In the genomic region with DNA sequence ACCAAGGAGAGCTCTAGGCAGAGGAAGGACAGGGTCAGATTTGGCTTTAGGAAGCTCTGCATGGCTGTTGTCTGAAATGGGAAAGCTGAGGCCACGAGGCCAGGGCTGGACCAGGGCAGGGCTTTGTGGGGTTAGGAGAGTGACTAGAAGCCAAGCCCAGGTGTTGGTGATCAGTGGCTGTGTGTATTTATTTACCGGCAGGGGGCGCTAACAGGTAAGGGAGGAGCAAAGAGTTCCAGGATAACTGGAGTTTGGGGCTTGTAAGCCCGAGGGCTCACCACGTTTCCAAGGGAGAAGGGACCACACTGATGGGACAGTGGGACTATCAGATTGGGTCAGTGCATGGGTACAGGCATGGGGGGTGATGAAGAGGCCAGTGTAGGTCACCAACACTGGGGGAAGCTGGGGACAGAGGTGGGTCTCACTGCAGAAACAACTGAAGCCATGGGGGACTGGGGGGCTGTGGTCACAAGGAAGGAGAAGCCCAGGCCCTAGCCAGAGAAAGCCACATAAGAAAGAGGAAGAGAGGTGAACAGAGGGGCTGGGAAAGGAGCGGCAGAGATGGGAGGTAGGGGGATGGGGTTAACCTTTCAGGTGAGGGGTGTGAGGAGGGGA, we compare ENCODE assay signal across 8 cellular contexts. TPM values are rescaled to one million over a fixed set of nuclear protein-coding genes. Genes with fewer than 3 reads are reported as not detected.
DNase-seq lines count a peak whose midpoint lies in the region; ATAC-seq and TF ChIP-seq lines count a peak whose summit lies in the region.

No MANE protein-coding gene starts in this region.

- peak; percentile 76 for TF ChIP-seq RAD21 in Ishikawa (IDR thresholded peaks at IDR 0.05; ENCODE audit: low read depth)

- TF ChIP-seq EP300 in Ishikawa (IDR thresholded peaks at IDR 0.05; ENCODE audit: borderline replicate concordance), result no peak

- H3K9me3 Mint-ChIP-seq in progenitor cell of endocrine pancreas (ENCODE audit: low read depth), result no peaks in the 10 kb centered on the region

- no peak overlapping the region for H3K9ac ChIP-seq in fibroblast of lung (ENCODE audit: insufficient read depth, low read length)

- H4K20me1 ChIP-seq in fibroblast of lung (ENCODE audit: control insufficient read depth, extremely low read depth, insufficient read depth, low read length), result no peaks in the 10 kb centered on the region

- H3K79me2 ChIP-seq in fibroblast of lung (ENCODE audit: control insufficient read depth, insufficient read depth, low read length), result peaks cover 17% of the 10 kb centered on the region

- H3K27me3 ChIP-seq in fibroblast of lung (ENCODE audit: control insufficient read depth, insufficient read depth, low read length), result peaks cover 2% of the 10 kb centered on the region

- no peak overlapping the region for H2AFZ ChIP-seq in fibroblast of lung (ENCODE audit: low read length)

- no peak for ATAC-seq in HG03571 (IDR thresholded peaks at IDR 0.05; ENCODE audit: unreplicated experiment)
- no peak for ATAC-seq in GM19351 (IDR thresholded peaks at IDR 0.05; ENCODE audit: unreplicated experiment)

- H3K4me3 ChIP-seq in fibroblast of lung (replicated peaks in 1 of 4; ENCODE audit: control extremely low read depth in 1 of 4, insufficient read depth in 1 of 4, low read depth in 3 of 4, low read length in 4 of 4), result no peak overlapping the region

- peaks cover 3% of the 10 kb centered on the region for H3K36me3 Mint-ChIP-seq in progenitor cell of endocrine pancreas (ENCODE audit: insufficient read depth)

- H3K4me1 ChIP-seq in fibroblast of lung (ENCODE audit: control insufficient read depth, extremely low read depth, insufficient read depth, low read length), result peaks cover 5% of the 10 kb centered on the region

- peaks cover 13% of the 10 kb centered on the region for H3K4me1 Mint-ChIP-seq in progenitor cell of endocrine pancreas (ENCODE audit: low read depth)

- H3K27ac ChIP-seq in fibroblast of lung (ENCODE audit: insufficient read depth, low read length), result no peak overlapping the region

- DNase-seq in DMS53 treated with DMSO at 0.1 percent for 48 hours (lab: John Stamatoyannopoulos, UW; ENCODE audit: unreplicated experiment) (peak; percentile 69), OCI-M2 (lab: John Stamatoyannopoulos, UW; ENCODE audit: unreplicated experiment) (peak; percentile 38), fibroblast of lung (ENCODE audit: low read depth in 2 of 2) (peak; percentile 50 to 70), progenitor cell of endocrine pancreas (ENCODE audit: low spot score, unreplicated experiment) (peak; percentile 43)
- peak; percentile 55 for DNase-seq in activated T-cell treated with anti-CD3 and anti-CD28 coated beads, Interleukin-2, amount 50 U/mL, for 1 hour

- peaks cover 11% of the 10 kb centered on the region for H3K27me3 Mint-ChIP-seq in progenitor cell of endocrine pancreas

- H3K36me3 ChIP-seq in fibroblast of lung (ENCODE audit: control insufficient read depth, insufficient read depth, low read length), result no peaks in the 10 kb centered on the region

- no peaks in the 10 kb centered on the region for H3K9me3 ChIP-seq in fibroblast of lung (ENCODE audit: control insufficient read depth, insufficient read depth, low read depth, low read length)

- H3K4me3 Mint-ChIP-seq in progenitor cell of endocrine pancreas (ENCODE audit: low read depth), result peak overlapping the region; percentile 42

- no peak overlapping the region for H3K4me2 ChIP-seq in fibroblast of lung (ENCODE audit: extremely low read depth, insufficient read depth, low read length)

- peak; percentile 53 to 68 for TF ChIP-seq CTCF in fibroblast of lung (conservative IDR thresholded peaks at IDR 0.05 in 1 of 2, IDR thresholded peaks at IDR 0.05 in 1 of 2; ENCODE audit: low read depth in 1 of 2, low read length in 2 of 2)
- peak; percentile 81 for TF ChIP-seq CTCF in progenitor cell of endocrine pancreas (IDR thresholded peaks at IDR 0.05; ENCODE audit: unreplicated experiment)

- no peak overlapping the region for H3K27ac Mint-ChIP-seq in progenitor cell of endocrine pancreas

TF ChIP-seq in Ishikawa, 13 proteins besides CTCF, POLR2A, EP300 and RAD21:
- TF ChIP-seq, protein P1, sequence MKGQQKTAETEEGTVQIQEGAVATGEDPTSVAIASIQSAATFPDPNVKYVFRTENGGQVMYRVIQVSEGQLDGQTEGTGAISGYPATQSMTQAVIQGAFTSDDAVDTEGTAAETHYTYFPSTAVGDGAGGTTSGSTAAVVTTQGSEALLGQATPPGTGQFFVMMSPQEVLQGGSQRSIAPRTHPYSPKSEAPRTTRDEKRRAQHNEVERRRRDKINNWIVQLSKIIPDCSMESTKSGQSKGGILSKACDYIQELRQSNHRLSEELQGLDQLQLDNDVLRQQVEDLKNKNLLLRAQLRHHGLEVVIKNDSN (IDR thresholded peaks at IDR 0.05), result no peak
- TF ChIP-seq TEAD4 (IDR thresholded peaks at IDR 0.05), result no peak
- TF ChIP-seq CEBPB (IDR thresholded peaks at IDR 0.05), result no peak
- no peak for TF ChIP-seq CREB1 (IDR thresholded peaks at IDR 0.05; ENCODE audit: low read depth)
- no peak for TF ChIP-seq FOXM1 (IDR thresholded peaks at IDR 0.05; ENCODE audit: borderline replicate concordance, low read depth)
- TF ChIP-seq, protein P2, sequence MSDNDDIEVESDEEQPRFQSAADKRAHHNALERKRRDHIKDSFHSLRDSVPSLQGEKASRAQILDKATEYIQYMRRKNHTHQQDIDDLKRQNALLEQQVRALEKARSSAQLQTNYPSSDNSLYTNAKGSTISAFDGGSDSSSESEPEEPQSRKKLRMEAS (IDR thresholded peaks at IDR 0.05), result no peak
- TF ChIP-seq YY1 (IDR thresholded peaks at IDR 0.05; ENCODE audit: low read depth), result no peak
- TF ChIP-seq TAF1 (IDR thresholded peaks at IDR 0.05; ENCODE audit: low read depth), result no peak
- TF ChIP-seq ZBTB7A (IDR thresholded peaks at IDR 0.05; ENCODE audit: low read depth), result no peak
- TF ChIP-seq NFIC (IDR thresholded peaks at IDR 0.05), result no peak
- TF ChIP-seq TCF12 (IDR thresholded peaks at IDR 0.05; ENCODE audit: low read depth), result no peak
- TF ChIP-seq, protein P3, sequence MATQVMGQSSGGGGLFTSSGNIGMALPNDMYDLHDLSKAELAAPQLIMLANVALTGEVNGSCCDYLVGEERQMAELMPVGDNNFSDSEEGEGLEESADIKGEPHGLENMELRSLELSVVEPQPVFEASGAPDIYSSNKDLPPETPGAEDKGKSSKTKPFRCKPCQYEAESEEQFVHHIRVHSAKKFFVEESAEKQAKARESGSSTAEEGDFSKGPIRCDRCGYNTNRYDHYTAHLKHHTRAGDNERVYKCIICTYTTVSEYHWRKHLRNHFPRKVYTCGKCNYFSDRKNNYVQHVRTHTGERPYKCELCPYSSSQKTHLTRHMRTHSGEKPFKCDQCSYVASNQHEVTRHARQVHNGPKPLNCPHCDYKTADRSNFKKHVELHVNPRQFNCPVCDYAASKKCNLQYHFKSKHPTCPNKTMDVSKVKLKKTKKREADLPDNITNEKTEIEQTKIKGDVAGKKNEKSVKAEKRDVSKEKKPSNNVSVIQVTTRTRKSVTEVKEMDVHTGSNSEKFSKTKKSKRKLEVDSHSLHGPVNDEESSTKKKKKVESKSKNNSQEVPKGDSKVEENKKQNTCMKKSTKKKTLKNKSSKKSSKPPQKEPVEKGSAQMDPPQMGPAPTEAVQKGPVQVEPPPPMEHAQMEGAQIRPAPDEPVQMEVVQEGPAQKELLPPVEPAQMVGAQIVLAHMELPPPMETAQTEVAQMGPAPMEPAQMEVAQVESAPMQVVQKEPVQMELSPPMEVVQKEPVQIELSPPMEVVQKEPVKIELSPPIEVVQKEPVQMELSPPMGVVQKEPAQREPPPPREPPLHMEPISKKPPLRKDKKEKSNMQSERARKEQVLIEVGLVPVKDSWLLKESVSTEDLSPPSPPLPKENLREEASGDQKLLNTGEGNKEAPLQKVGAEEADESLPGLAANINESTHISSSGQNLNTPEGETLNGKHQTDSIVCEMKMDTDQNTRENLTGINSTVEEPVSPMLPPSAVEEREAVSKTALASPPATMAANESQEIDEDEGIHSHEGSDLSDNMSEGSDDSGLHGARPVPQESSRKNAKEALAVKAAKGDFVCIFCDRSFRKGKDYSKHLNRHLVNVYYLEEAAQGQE (IDR thresholded peaks at IDR 0.05; ENCODE audit: low read depth), result no peak
- no peak for TF ChIP-seq EGR1 (IDR thresholded peaks at IDR 0.05)
TF ChIP-seq in Ishikawa: peak in this region for 0.

RNA-seq across cellular contexts. Expression of a gene that starts 3.9 kb away (rescaled TPM):
- 79.6 and 95.3 TPM in 2 replicates for total RNA-seq in fibroblast of lung
- polyA plus RNA-seq in fibroblast of lung, result 72.4 and 76.2 TPM in 2 replicates
- 97.1 and 104 TPM in 2 replicates for polyA plus RNA-seq in fibroblast of lung (2012)
- 209 and 249 TPM in 2 replicates for polyA minus RNA-seq in fibroblast of lung (ENCODE audit: low replicate concordance)
- total RNA-seq in progenitor cell of endocrine pancreas, result 94.2 and 95.2 TPM in 2 replicates

RNA-seq across cellular contexts. Expression of a gene that starts 14.2 kb away (rescaled TPM):
- not detected in 2 replicates for total RNA-seq in fibroblast of lung
- not detected in 2 replicates for polyA plus RNA-seq in fibroblast of lung
- not detected in 2 replicates for polyA plus RNA-seq in fibroblast of lung (2012)
- not detected in 2 replicates for polyA minus RNA-seq in fibroblast of lung (ENCODE audit: low replicate concordance)
- 0.18 TPM in 1 of 2 replicates, not detected in the other for total RNA-seq in progenitor cell of endocrine pancreas

RNA-seq across cellular contexts. Expression of a gene that starts 16.0 kb away (rescaled TPM):
- total RNA-seq in fibroblast of lung (not detected in 2 replicates), progenitor cell of endocrine pancreas (not detected in 2 replicates)
- not detected in 2 replicates for polyA plus RNA-seq in fibroblast of lung
- not detected in 2 replicates for polyA plus RNA-seq in fibroblast of lung (2012)
- not detected in 2 replicates for polyA minus RNA-seq in fibroblast of lung (ENCODE audit: low replicate concordance)

RNA-seq across cellular contexts. Expression of a gene that starts 21.2 kb away (rescaled TPM):
- 4.1 and 9.0 TPM in 2 replicates for total RNA-seq in fibroblast of lung
- polyA plus RNA-seq in fibroblast of lung, result 1.6 TPM in 2 replicates
- 3.4 and 3.7 TPM in 2 replicates for polyA plus RNA-seq in fibroblast of lung (2012)
- polyA minus RNA-seq in fibroblast of lung (ENCODE audit: low replicate concordance), result not detected in 2 replicates
- 0.16 and 0.24 TPM in 2 replicates for total RNA-seq in progenitor cell of endocrine pancreas

RNA-seq across cellular contexts. Expression of a gene that starts 35.8 kb away (rescaled TPM):
- total RNA-seq in fibroblast of lung (14.2 and 29.3 TPM in 2 replicates), progenitor cell of endocrine pancreas (201 and 213 TPM in 2 replicates)
- polyA plus RNA-seq in fibroblast of lung, result 2.1 and 2.8 TPM in 2 replicates
- polyA plus RNA-seq in fibroblast of lung (2012), result 5.7 and 6.4 TPM in 2 replicates
- not detected in 2 replicates for polyA minus RNA-seq in fibroblast of lung (ENCODE audit: low replicate concordance)
